8 cellular contexts compared by ENCODE assay signal in the genomic region with DNA sequence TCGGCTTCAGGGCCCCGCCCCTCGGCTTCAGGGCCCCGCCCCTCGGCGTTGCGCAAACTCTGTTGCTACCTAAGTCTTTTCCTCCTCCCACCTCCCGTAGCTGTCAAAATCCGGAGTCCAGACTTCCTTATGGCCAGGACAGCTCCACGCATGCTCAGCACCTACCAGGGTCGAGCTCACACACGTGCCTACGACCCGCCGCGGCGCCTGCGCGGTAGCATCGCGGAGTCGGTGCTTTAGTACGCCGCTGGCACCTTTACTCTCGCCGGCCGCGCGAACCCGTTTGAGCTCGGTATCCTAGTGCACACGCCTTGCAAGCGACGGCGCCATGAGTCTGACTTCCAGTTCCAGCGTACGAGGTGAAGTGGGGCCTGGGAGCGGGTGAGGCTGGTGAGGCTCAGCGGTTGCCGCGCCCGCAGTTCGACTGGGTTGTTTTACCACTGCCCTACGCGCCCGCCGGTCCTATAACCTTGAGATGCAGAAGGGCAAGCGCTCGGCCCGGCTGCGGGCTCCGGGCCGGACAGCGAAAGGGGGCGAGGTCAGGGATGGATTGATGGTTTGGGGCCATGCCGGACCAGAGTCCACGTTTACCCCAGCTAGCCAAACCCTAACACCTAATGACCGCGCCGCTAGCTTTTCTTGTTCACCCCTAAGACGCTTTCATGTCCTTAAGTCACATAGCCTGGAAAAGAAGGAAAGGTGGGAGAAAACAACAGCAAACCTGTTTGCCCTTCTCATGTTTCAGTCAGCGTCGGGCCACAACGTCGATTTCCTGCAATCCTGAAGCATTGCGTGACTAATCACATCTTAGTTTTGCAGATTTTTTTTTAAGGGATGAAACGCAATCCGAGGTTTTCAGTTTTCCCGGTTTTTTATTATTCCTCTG. TPM values are rescaled to one million over a fixed set of nuclear protein-coding genes. Genes with fewer than 3 reads are reported as not detected.
A peak's percentile ranks its signal among the peaks of the same experiment; 100 is the strongest.
DNase-seq lines count a peak whose midpoint lies in the region; TF ChIP-seq lines count a peak whose summit lies in the region.

Gene CISD1, plus strand, starts transcription at position 217 of the 886 bp plus-strand sequence. Its CDS starts 112 bp downstream, at position 329.

- no peaks in the 10 kb centered on the region for H3K9me3 ChIP-seq in effector memory CD4-positive, alpha-beta T cell (ENCODE audit: control insufficient read depth, low read length)

- DNase-seq in CMK (ENCODE audit: low read depth) (peak; percentile 98), GM20000 (ENCODE audit: low spot score) (peak; percentile 95), HT-29 (ENCODE audit: low spot score) (peak; percentile 98), NOMO-1 (lab: John Stamatoyannopoulos, UW; ENCODE audit: unreplicated experiment in 2 of 2) (peak; percentile 95 to 97), medulla oblongata (ENCODE audit: extremely low spot score) (peak; percentile 98)
- DNase-seq in effector memory CD4-positive, alpha-beta T cell: peak; percentile 90 to 93 (median 92)
- peak; percentile 89 for DNase-seq in stimulated activated CD8-positive, alpha-beta memory T cell treated with anti-CD3 and anti-CD28 coated beads, Interleukin-12 subunit alpha, Interleukin-12 subunit beta, amount 100 ng/mL, for 1 hour (ENCODE audit: low read depth)

- no peaks in the 10 kb centered on the region for H3K36me3 ChIP-seq in effector memory CD4-positive, alpha-beta T cell (ENCODE audit: control insufficient read depth, insufficient read depth, low read length)

- CTCF ChIA-PET in activated CD8-positive, alpha-beta memory T cell treated with anti-CD3 and anti-CD28 coated beads for 36 hours (lab: Charles Lee): interaction anchor here (0.8 to 1.5 kb wide), 4 partner anchors 25 to 116 kb away, joined by 3 to 6 read pairs (median 4); partner anchors contain the start of gene TFAM

- peak within 1 kb of the TSS; percentile 75 for H3K27ac ChIP-seq in effector memory CD4-positive, alpha-beta T cell (ENCODE audit: insufficient read depth, low read length, poor library complexity, severe bottlenecking)

- H3K4me1 ChIP-seq in effector memory CD4-positive, alpha-beta T cell (ENCODE audit: control insufficient read depth, insufficient read depth, low read length, poor library complexity, severe bottlenecking): no peaks in the 10 kb centered on the region

- peak within 1 kb of the TSS; percentile 83 for H3K4me3 ChIP-seq in effector memory CD4-positive, alpha-beta T cell (ENCODE audit: insufficient read depth, low read depth, low read length, poor library complexity, severe bottlenecking)

- no peak for TF ChIP-seq CTCF in GM20000 (IDR thresholded peaks at IDR 0.05; ENCODE audit: extremely low read depth, missing control alignments)

- no peaks in the 10 kb centered on the region for H3K27me3 ChIP-seq in effector memory CD4-positive, alpha-beta T cell (replicated peaks; ENCODE audit: control insufficient read depth, insufficient read depth, low read length, poor library complexity, severe bottlenecking)

- POLR2A ChIA-PET in activated CD8-positive, alpha-beta memory T cell treated with anti-CD3 and anti-CD28 coated beads for 36 hours (lab: Charles Lee): interaction anchor here (1.2 to 2.0 kb wide), 3 partner anchors 33 to 116 kb away, joined by 3 to 11 read pairs (median 7); partner anchors contain the start of gene UBE2D1

RNA-seq across cellular contexts. Expression of gene CISD1, which starts in this region (rescaled TPM):
- 7.5 and 11.8 TPM in 2 replicates for total RNA-seq in HT-29 (2014; rRNA removed; shearing (Covaris generic))
- 10 to 100 TPM; 62.9 to 63.0 TPM for total RNA-seq in activated CD8-positive, alpha-beta memory T cell treated with anti-CD3 and anti-CD28 coated beads for 36 hours

Comparison
In these comparisons a context has a peak if more than half of its experiments do, and no peak if none do; other contexts are left out.
1. Peak in every context shown above with its lines: DNase-seq, H3K4me3 ChIP-seq and H3K27ac ChIP-seq.